8 cellular contexts compared by ENCODE assay signal in genomic region chr20:43916073-43916874, GRCh38. TPM values are rescaled to one million over a fixed set of nuclear protein-coding genes. Genes with fewer than 3 reads are reported as not detected.
DNase-seq lines count a peak whose midpoint lies in the region; ATAC-seq and TF ChIP-seq lines count a peak whose summit lies in the region.

No MANE protein-coding gene starts in this region.

- no peak overlapping the region for H3K27ac ChIP-seq in ACC112 (ENCODE audit: low read depth, low read length)
- H3K27ac ChIP-seq in mesenchymal stem cell (ENCODE audit: low read length, poor library complexity, severe bottlenecking) = no peak overlapping the region

- H3K4me3 ChIP-seq in ACC112 (ENCODE audit: low read depth, low read length) (peak overlapping the region; percentile 73), mesenchymal stem cell (ENCODE audit: insufficient read depth in 1 of 2, low read depth in 1 of 2, low read length in 2 of 2) (peak overlapping the region; percentile 34 to 80)

- TF ChIP-seq CTCF in chondrocyte (IDR thresholded peaks at IDR 0.05) = no peak

- peak overlapping the region; percentile 85 for H2BK15ac ChIP-seq in mesenchymal stem cell (ENCODE audit: low read depth, poor library complexity, severe bottlenecking)

- H3K4me3 Mint-ChIP-seq in chondrocyte (ENCODE audit: unreplicated experiment) = peak overlapping the region; percentile 71

- no peak overlapping the region for H2AK5ac ChIP-seq in mesenchymal stem cell (ENCODE audit: low read length, severe bottlenecking)

- H3K4ac ChIP-seq in mesenchymal stem cell (ENCODE audit: low read depth in 1 of 2, low read length in 2 of 2) = peak overlapping the region; percentile 97 to 100

- peak overlapping the region; percentile 61 to 99 for H2BK12ac ChIP-seq in mesenchymal stem cell (ENCODE audit: low read length in 2 of 2)

- peaks cover 17% of the 10 kb centered on the region for H3K9me3 ChIP-seq in mesenchymal stem cell (ENCODE audit: control insufficient read depth, low read length)

- no peak overlapping the region for H2BK5ac ChIP-seq in mesenchymal stem cell (ENCODE audit: low read depth, low read length, poor library complexity, severe bottlenecking)

- DNase-seq in HT1080 (ENCODE audit: low read depth) (peak; percentile 33), chondrocyte (ENCODE audit: low spot score) (no peak), mesenchymal stem cell (peak; percentile 60), NCI-H446 treated with DMSO at 0.1 percent for 48 hours (lab: John Stamatoyannopoulos, UW) (no peak), KG1 (lab: John Stamatoyannopoulos, UW) (no peak), NCI-H526 treated with DMSO at 0.1 percent for 48 hours (lab: John Stamatoyannopoulos, UW) (no peak)

- H3K36me3 ChIP-seq in ACC112 (ENCODE audit: insufficient read depth, low read length) (no peaks in the 10 kb centered on the region), mesenchymal stem cell (ENCODE audit: control insufficient read depth in 1 of 2, insufficient read depth in 2 of 2, low read depth in 1 of 2, low read length in 2 of 2) (no peaks in the 10 kb centered on the region)

- H3K27ac Mint-ChIP-seq in chondrocyte (ENCODE audit: unreplicated experiment) = no peak overlapping the region

- peaks cover 21% of the 10 kb centered on the region for H3K9me3 Mint-ChIP-seq in chondrocyte (ENCODE audit: low read depth)

- H3K18ac ChIP-seq in mesenchymal stem cell (ENCODE audit: low read depth in 1 of 2, low read length in 2 of 2) = peak overlapping the region; percentile 99 to 100

- H3K27me3 Mint-ChIP-seq in chondrocyte (ENCODE audit: low read depth) = peaks cover 70% of the 10 kb centered on the region

- ATAC-seq in HG02973 (IDR thresholded peaks at IDR 0.05; ENCODE audit: unreplicated experiment) = no peak

- no peaks in the 10 kb centered on the region for H3K79me1 ChIP-seq in mesenchymal stem cell (replicated peaks; ENCODE audit: low read length, poor library complexity, severe bottlenecking)

- peaks cover 16% of the 10 kb centered on the region for H3K4me1 Mint-ChIP-seq in chondrocyte (ENCODE audit: low read depth)

- peak overlapping the region; percentile 53 for H3K4me2 ChIP-seq in mesenchymal stem cell (ENCODE audit: low read length, poor library complexity, severe bottlenecking)

- peak overlapping the region; percentile 74 for H3K9ac ChIP-seq in mesenchymal stem cell (ENCODE audit: low read length)

- H3K27me3 ChIP-seq in ACC112 (ENCODE audit: insufficient read depth, low read length) (peaks cover 22% of the 10 kb centered on the region), mesenchymal stem cell (ENCODE audit: control insufficient read depth in 1 of 2, insufficient read depth in 1 of 2, low read length in 2 of 2) (peaks cover 11 to 74% of the 10 kb centered on the region in 2 experiments)

- H2AFZ ChIP-seq in ACC112 (ENCODE audit: low read length, unreplicated experiment) = peak overlapping the region; percentile 17
- H2AFZ ChIP-seq in mesenchymal stem cell (ENCODE audit: low read depth, low read length) = no peak overlapping the region

- peak overlapping the region; percentile 99 for H4K91ac ChIP-seq in mesenchymal stem cell (ENCODE audit: low read length)

- H2BK120ac ChIP-seq in mesenchymal stem cell (ENCODE audit: low read depth, low read length) = peak overlapping the region; percentile 71

- H3K79me2 ChIP-seq in ACC112 (ENCODE audit: control insufficient read depth, insufficient read depth, low read length, unreplicated experiment) = no peaks in the 10 kb centered on the region

- peak overlapping the region in 1 of 2 experiments; percentile 75 for H3K23ac ChIP-seq in mesenchymal stem cell (ENCODE audit: low read length in 2 of 2)

- peak overlapping the region in 1 of 2 experiments; percentile 100 for H3K14ac ChIP-seq in mesenchymal stem cell (ENCODE audit: low read length in 2 of 2)

- H3K4me1 ChIP-seq in ACC112 (ENCODE audit: control insufficient read depth, insufficient read depth, low read length, unreplicated experiment) = no peaks in the 10 kb centered on the region
- H3K4me1 ChIP-seq in mesenchymal stem cell (ENCODE audit: control insufficient read depth, insufficient read depth, low read depth, low read length) = peaks cover 21% of the 10 kb centered on the region

- H3K36me3 Mint-ChIP-seq in chondrocyte (ENCODE audit: low read depth) = peaks cover 9% of the 10 kb centered on the region

- 4% methylated on average over 39 of the region's 50 CpGs for WGBS in mesenchymal stem cell

- H4K8ac ChIP-seq in mesenchymal stem cell (ENCODE audit: low read length) = peak overlapping the region; percentile 91

RNA-seq across cellular contexts. Expression of gene TOX2, which starts 1.6 kb away (rescaled TPM):
- 3.5 and 8.3 TPM in 2 replicates for total RNA-seq in HT1080 (2014; rRNA removed; shearing (Covaris generic))
- polyA plus RNA-seq in HT1080 (2015; cell fraction: cytosol; rRNA removed) = 69.1 and 81.2 TPM in 2 replicates
- 32.4 and 41.7 TPM in 2 replicates for polyA plus RNA-seq in HT1080 (2015; cell fraction: nucleus; rRNA removed)
- total RNA-seq in chondrocyte = 0.12 to 0.18 TPM in 2 of 3 replicates, not detected in the other
- polyA plus RNA-seq in mesenchymal stem cell (2013, experiment 1 of 2) = 170 TPM
- polyA plus RNA-seq in mesenchymal stem cell (2013, experiment 2 of 2) = 164 TPM

Comparison
In these comparisons a context has a peak if more than half of its experiments do, and no peak if none do; other contexts are left out.
1. DNase-seq: peak in HT1080 (single experiment) and mesenchymal stem cell (single experiment); none in chondrocyte (single experiment), NCI-H446 treated with DMSO at 0.1 percent for 48 hours (single experiment), KG1 (single experiment) and NCI-H526 treated with DMSO at 0.1 percent for 48 hours (single experiment).